19 cellular contexts compared by ENCODE assay signal in genomic region chr3:71217640-71218222, GRCh38.
DNase-seq lines count a peak whose midpoint lies in the region; ATAC-seq and TF ChIP-seq lines count a peak whose summit lies in the region.
"Had no signal": no experiment of that assay in that cellular context is flagged by ENCODE, and none has a peak within 500 bp of the region (broad histone marks: within the 10 kb centered on the region; RNA-seq: fewer than 3 reads in every experiment).

No MANE protein-coding gene starts in this region.

- no peak overlapping the region for H3K9ac ChIP-seq in neural progenitor cell

- no peak overlapping the region for H2AFZ ChIP-seq in neural progenitor cell (replicated peaks)

- no peak overlapping the region for H3K4me3 ChIP-seq in neural progenitor cell
- H3K4me3 ChIP-seq: sigmoid colon, upper lobe of right lung had no signal

- intact Hi-C loops in activated B cell treated with CpG ODN at 0.5 μM for 24 hours (cut with micrococcal nuclease) = no loop called here

- peaks cover 7% of the 10 kb centered on the region for H3K4me1 Mint-ChIP-seq in T-helper 1 cell treated with Interleukin-12 subunit alpha and Interleukin-12 subunit beta and Interleukin-4 antibody, amounts not matched to agents 30 μg/mL and 1 μg/mL, for 36 hours (ENCODE audit: low read depth)
- H3K4me1 Mint-ChIP-seq in activated B cell treated with CpG ODN at 0.5 μM for 24 hours = peaks cover 65% of the 10 kb centered on the region
- H3K4me1 Mint-ChIP-seq in neural progenitor cell = no peaks in the 10 kb centered on the region
- peaks cover 19% of the 10 kb centered on the region for H3K4me1 Mint-ChIP-seq in stimulated activated effector memory CD8-positive, alpha-beta T cell treated with anti-CD3 and anti-CD28 coated beads, Interleukin-12 subunit alpha, Interleukin-12 subunit beta, amount 100 ng/mL, for 72 hours
- H3K4me1 Mint-ChIP-seq: mesothelial cell of epicardium had no signal

- POLR2A ChIA-PET in activated B cell treated with CpG ODN at 0.5 μM for 24 hours (lab: Charles Lee) = no interaction called here

- no peak for ATAC-seq in activated B cell treated with CpG ODN at 0.5 μM for 24 hours (ENCODE audit: low read depth)
- ATAC-seq in stimulated activated effector memory CD8-positive, alpha-beta T cell treated with anti-CD3 and anti-CD28 coated beads, Interleukin-12 subunit alpha, Interleukin-12 subunit beta, amount 100 ng/mL, for 72 hours = no peak
- ATAC-seq in GM19035 (IDR thresholded peaks at IDR 0.05; ENCODE audit: unreplicated experiment) = no peak
- ATAC-seq: upper lobe of right lung had no signal

- H3K9me3 Mint-ChIP-seq in T-helper 1 cell treated with Interleukin-12 subunit alpha and Interleukin-12 subunit beta and Interleukin-4 antibody, amounts not matched to agents 30 μg/mL and 1 μg/mL, for 36 hours = no peaks in the 10 kb centered on the region
- H3K9me3 Mint-ChIP-seq in activated B cell treated with CpG ODN at 0.5 μM for 24 hours (peaks cover 3% of the 10 kb centered on the region), neural progenitor cell (peaks cover 5% of the 10 kb centered on the region)
- H3K9me3 Mint-ChIP-seq in stimulated activated effector memory CD8-positive, alpha-beta T cell treated with anti-CD3 and anti-CD28 coated beads, Interleukin-12 subunit alpha, Interleukin-12 subunit beta, amount 100 ng/mL, for 72 hours = no peaks in the 10 kb centered on the region
- H3K9me3 Mint-ChIP-seq: dendritic cell treated with granulocyte-macrophage colony-stimulating factor and Interleukin-4, amounts not matched to agents 40 ng/mL and 50 ng/mL, for 4 days had no signal

- CTCF ChIA-PET in activated B cell treated with CpG ODN at 0.5 μM for 24 hours (lab: Charles Lee) = no interaction called here

- H3K9me3 ChIP-seq in neural progenitor cell (ENCODE audit: low read depth) = no peaks in the 10 kb centered on the region
- H3K9me3 ChIP-seq: sigmoid colon, upper lobe of right lung had no signal

- H3K36me3 Mint-ChIP-seq in T-helper 1 cell treated with Interleukin-12 subunit alpha and Interleukin-12 subunit beta and Interleukin-4 antibody, amounts not matched to agents 30 μg/mL and 1 μg/mL, for 36 hours (ENCODE audit: low read depth) = peaks cover 6% of the 10 kb centered on the region
- H3K36me3 Mint-ChIP-seq in activated B cell treated with CpG ODN at 0.5 μM for 24 hours (ENCODE audit: low read depth) = peaks cover 33% of the 10 kb centered on the region
- H3K36me3 Mint-ChIP-seq in neural progenitor cell = peaks cover 2% of the 10 kb centered on the region
- no peaks in the 10 kb centered on the region for H3K36me3 Mint-ChIP-seq in stimulated activated effector memory CD8-positive, alpha-beta T cell treated with anti-CD3 and anti-CD28 coated beads, Interleukin-12 subunit alpha, Interleukin-12 subunit beta, amount 100 ng/mL, for 72 hours

- H3K4me1 ChIP-seq in neural progenitor cell = no peaks in the 10 kb centered on the region
- H3K4me1 ChIP-seq: upper lobe of right lung had no signal

- TF ChIP-seq CTCF in activated B cell treated with CpG ODN at 0.5 μM for 24 hours (IDR thresholded peaks at IDR 0.05) = no peak
- TF ChIP-seq CTCF in neural progenitor cell (IDR thresholded peaks at IDR 0.05) = no peak

- H3K79me2 ChIP-seq in neural progenitor cell (ENCODE audit: low read depth) = peaks cover 3% of the 10 kb centered on the region

- peak overlapping the region; percentile 13 for H3K27ac Mint-ChIP-seq in T-helper 1 cell treated with Interleukin-12 subunit alpha and Interleukin-12 subunit beta and Interleukin-4 antibody, amounts not matched to agents 30 μg/mL and 1 μg/mL, for 36 hours
- peak overlapping the region; percentile 60 for H3K27ac Mint-ChIP-seq in activated B cell treated with CpG ODN at 0.5 μM for 24 hours
- H3K27ac Mint-ChIP-seq in neural progenitor cell = no peak overlapping the region
- H3K27ac Mint-ChIP-seq in stimulated activated effector memory CD8-positive, alpha-beta T cell treated with anti-CD3 and anti-CD28 coated beads, Interleukin-12 subunit alpha, Interleukin-12 subunit beta, amount 100 ng/mL, for 72 hours = no peak overlapping the region
- H3K27ac Mint-ChIP-seq: activated CD4-positive, alpha-beta memory T cell treated with anti-CD3 and anti-CD28 coated beads for 36 hours; dendritic cell treated with granulocyte-macrophage colony-stimulating factor and Interleukin-4, amounts not matched to agents 40 ng/mL and 50 ng/mL, for 4 days; mesothelial cell of epicardium had no signal

- H3K36me3 ChIP-seq in neural progenitor cell = no peaks in the 10 kb centered on the region
- H3K36me3 ChIP-seq: sigmoid colon, upper lobe of right lung had no signal

- no peak overlapping the region for H3K4me3 Mint-ChIP-seq in T-helper 1 cell treated with Interleukin-12 subunit alpha and Interleukin-12 subunit beta and Interleukin-4 antibody, amounts not matched to agents 30 μg/mL and 1 μg/mL, for 36 hours
- H3K4me3 Mint-ChIP-seq in activated B cell treated with CpG ODN at 0.5 μM for 24 hours (no peak overlapping the region), neural progenitor cell (no peak overlapping the region)
- no peak overlapping the region for H3K4me3 Mint-ChIP-seq in stimulated activated effector memory CD8-positive, alpha-beta T cell treated with anti-CD3 and anti-CD28 coated beads, Interleukin-12 subunit alpha, Interleukin-12 subunit beta, amount 100 ng/mL, for 72 hours
- H3K4me3 Mint-ChIP-seq: activated CD4-positive, alpha-beta memory T cell treated with anti-CD3 and anti-CD28 coated beads for 36 hours; CD8-positive, alpha-beta memory T cell; dendritic cell treated with granulocyte-macrophage colony-stimulating factor and Interleukin-4, amounts not matched to agents 40 ng/mL and 50 ng/mL, for 4 days; mesothelial cell of epicardium had no signal

- H3K27me3 ChIP-seq in neural progenitor cell = no peaks in the 10 kb centered on the region
- H3K27me3 ChIP-seq: sigmoid colon, upper lobe of right lung had no signal

- H3K27ac ChIP-seq in neural progenitor cell = no peak overlapping the region
- H3K27ac ChIP-seq: sigmoid colon, upper lobe of right lung had no signal

- H3K4me2 ChIP-seq in neural progenitor cell = no peak overlapping the region

- DNase-seq in T-helper 1 cell (no peak), NCI-H187 treated with DMSO at 0.1 percent for 48 hours (lab: John Stamatoyannopoulos, UW) (peak; percentile 88), activated B cell treated with CpG ODN at 0.5 μM for 24 hours (no peak), neural progenitor cell (ENCODE audit: low spot score) (peak; percentile 12), NCI-H1092 (lab: John Stamatoyannopoulos, UW) (no peak)
- no peak for DNase-seq in stimulated activated effector memory CD8-positive, alpha-beta T cell treated with anti-CD3 and anti-CD28 coated beads, Interleukin-12 subunit alpha, Interleukin-12 subunit beta, amount 100 ng/mL, for 72 hours (ENCODE audit: low spot score in 2 of 2)
- DNase-seq: ACHN; activated CD4-positive, alpha-beta memory T cell treated with anti-CD3 and anti-CD28 coated beads for 36 hours; CD8-positive, alpha-beta memory T cell; H7; head of caudate nucleus; NCI-H226; nucleus accumbens; sigmoid colon; upper lobe of right lung had no signal

- H3F3A ChIP-seq in neural progenitor cell (ENCODE audit: low read depth) = no peaks in the 10 kb centered on the region

- peaks cover 45% of the 10 kb centered on the region for H3K27me3 Mint-ChIP-seq in T-helper 1 cell treated with Interleukin-12 subunit alpha and Interleukin-12 subunit beta and Interleukin-4 antibody, amounts not matched to agents 30 μg/mL and 1 μg/mL, for 36 hours (ENCODE audit: low read depth)
- no peaks in the 10 kb centered on the region for H3K27me3 Mint-ChIP-seq in activated B cell treated with CpG ODN at 0.5 μM for 24 hours
- peaks cover 3% of the 10 kb centered on the region for H3K27me3 Mint-ChIP-seq in neural progenitor cell (ENCODE audit: insufficient read depth, low read depth)
- H3K27me3 Mint-ChIP-seq: activated CD4-positive, alpha-beta memory T cell treated with anti-CD3 and anti-CD28 coated beads for 36 hours; dendritic cell treated with granulocyte-macrophage colony-stimulating factor and Interleukin-4, amounts not matched to agents 40 ng/mL and 50 ng/mL, for 4 days had no signal

- H4K20me1 ChIP-seq in neural progenitor cell (ENCODE audit: low read depth) = no peaks in the 10 kb centered on the region

Comparison
In these comparisons a context has a peak if more than half of its experiments do, and no peak if none do; other contexts are left out.
1. H3K27ac Mint-ChIP-seq: peak in T-helper 1 cell treated with Interleukin-12 subunit alpha and Interleukin-12 subunit beta and Interleukin-4 antibody, amounts not matched to agents 30 μg/mL and 1 μg/mL, for 36 hours (single experiment) and activated B cell treated with CpG ODN at 0.5 μM for 24 hours (single experiment); none in neural progenitor cell (single experiment) and stimulated activated effector memory CD8-positive, alpha-beta T cell treated with anti-CD3 and anti-CD28 coated beads, Interleukin-12 subunit alpha, Interleukin-12 subunit beta, amount 100 ng/mL, for 72 hours (single experiment).
2. DNase-seq: peak in NCI-H187 treated with DMSO at 0.1 percent for 48 hours (single experiment) and neural progenitor cell (single experiment); none in T-helper 1 cell (0 of 5), activated B cell treated with CpG ODN at 0.5 μM for 24 hours (single experiment), stimulated activated effector memory CD8-positive, alpha-beta T cell treated with anti-CD3 and anti-CD28 coated beads, Interleukin-12 subunit alpha, Interleukin-12 subunit beta, amount 100 ng/mL, for 72 hours (0 of 2) and NCI-H1092 (single experiment).